Comparison of ENCODE assay signal across 11 cellular contexts in the genomic region with DNA sequence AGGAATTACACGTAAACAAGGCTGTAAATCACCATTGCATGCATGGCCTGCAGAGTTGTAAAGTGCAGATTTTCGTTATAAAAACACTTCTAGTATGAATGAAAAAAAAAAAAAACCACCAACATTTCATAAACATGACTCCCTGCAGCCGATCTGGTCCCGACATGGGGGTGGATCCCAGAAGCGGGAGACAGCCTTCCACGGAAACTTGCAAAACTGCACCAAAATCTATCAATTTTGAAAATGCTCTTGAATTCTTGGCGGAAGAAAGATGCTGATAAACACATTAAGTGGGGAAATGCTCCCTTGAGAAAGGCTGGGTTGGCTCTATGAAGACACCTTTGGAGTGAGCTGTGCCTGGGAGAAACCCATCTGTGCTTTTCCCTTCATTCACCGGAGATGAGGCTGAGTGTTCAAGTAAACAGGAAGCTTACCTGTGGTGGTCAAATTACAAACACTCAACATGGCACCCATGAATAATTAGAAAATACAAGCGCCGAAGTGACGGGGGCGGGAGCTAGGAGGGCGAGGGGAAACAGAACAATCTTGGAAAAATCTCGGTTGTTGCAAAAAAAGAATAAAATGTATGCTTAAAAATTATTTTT. TPM values are rescaled to one million over a fixed set of nuclear protein-coding genes. Genes with fewer than 3 reads are reported as not detected.
DNase-seq lines count a peak whose midpoint lies in the region; ATAC-seq and TF ChIP-seq lines count a peak whose summit lies in the region.
"Had no signal": no experiment of that assay in that cellular context is flagged by ENCODE, and none has a peak within 500 bp of the region (broad histone marks: within the 10 kb centered on the region; RNA-seq: fewer than 3 reads in every experiment).

No MANE protein-coding gene starts in this region.

- peaks cover 33% of the 10 kb centered on the region for H3K4me1 Mint-ChIP-seq in activated T-helper 2 cell treated with anti-CD3 and anti-CD28 coated beads, Interferon-gamma antibody, Interleukin-2, Interleukin-4, amounts not matched to agents 10 μg/mL and 5 μg/mL and 100 μg/mL, durations not matched to agents 14 hours and 24 hours and 36 hours (ENCODE audit: low read depth)

- POLR2A ChIA-PET in AG04449 (lab: Yijun Ruan, JAX), result no interaction called here

- H3K27me3 Mint-ChIP-seq in activated T-helper 2 cell treated with anti-CD3 and anti-CD28 coated beads, Interferon-gamma antibody, Interleukin-2, Interleukin-4, amounts not matched to agents 10 μg/mL and 5 μg/mL and 100 μg/mL, durations not matched to agents 14 hours and 24 hours and 36 hours (ENCODE audit: low read depth), result peaks cover 38% of the 10 kb centered on the region

- CTCF ChIA-PET in AG04449 (lab: Yijun Ruan, JAX), result interaction anchor here (0.8 to 1.5 kb wide), 3 partner anchors 10 to 219 kb away, joined by 4 read pairs; no protein-coding TSS in a partner anchor

- no peak for TF ChIP-seq CTCF in AG04449 (IDR thresholded peaks at IDR 0.05; ENCODE audit: insufficient read depth, low read length, missing control alignments)
- no peak for TF ChIP-seq CTCF in omental fat pad (IDR thresholded peaks at IDR 0.05)

- peaks cover 8% of the 10 kb centered on the region for H3K9me3 Mint-ChIP-seq in activated T-helper 2 cell treated with anti-CD3 and anti-CD28 coated beads, Interferon-gamma antibody, Interleukin-2, Interleukin-4, amounts not matched to agents 10 μg/mL and 5 μg/mL and 100 μg/mL, durations not matched to agents 14 hours and 24 hours and 36 hours
- H3K9me3 Mint-ChIP-seq: HFFc6 had no signal

- H3K9ac ChIP-seq in ES-I3 (ENCODE audit: low read depth, low read length), result peak overlapping the region; percentile 64

- intact Hi-C loops in activated T-helper 2 cell treated with anti-CD3 and anti-CD28 coated beads, Interferon-gamma antibody, Interleukin-2, Interleukin-4, amounts not matched to agents 10 μg/mL and 5 μg/mL and 100 μg/mL, durations not matched to agents 14 hours and 24 hours and 36 hours (cut with micrococcal nuclease), result no loop called here

- no peaks in the 10 kb centered on the region for H3K36me3 ChIP-seq in ES-I3 (ENCODE audit: insufficient read depth, low read length)

- H3K27ac Mint-ChIP-seq in activated T-helper 2 cell treated with anti-CD3 and anti-CD28 coated beads, Interferon-gamma antibody, Interleukin-2, Interleukin-4, amounts not matched to agents 10 μg/mL and 5 μg/mL and 100 μg/mL, durations not matched to agents 14 hours and 24 hours and 36 hours, result peak overlapping the region; percentile 67
- H3K27ac Mint-ChIP-seq: HFFc6 had no signal

- H3K4me3 Mint-ChIP-seq in activated T-helper 2 cell treated with anti-CD3 and anti-CD28 coated beads, Interferon-gamma antibody, Interleukin-2, Interleukin-4, amounts not matched to agents 10 μg/mL and 5 μg/mL and 100 μg/mL, durations not matched to agents 14 hours and 24 hours and 36 hours (ENCODE audit: low read depth), result peak overlapping the region; percentile 62
- H3K4me3 Mint-ChIP-seq: HFFc6 had no signal

- H3K9me3 ChIP-seq in ES-I3 (ENCODE audit: control insufficient read depth, insufficient read depth, low read length), result no peaks in the 10 kb centered on the region

- peaks cover 53% of the 10 kb centered on the region for H3K36me3 Mint-ChIP-seq in activated T-helper 2 cell treated with anti-CD3 and anti-CD28 coated beads, Interferon-gamma antibody, Interleukin-2, Interleukin-4, amounts not matched to agents 10 μg/mL and 5 μg/mL and 100 μg/mL, durations not matched to agents 14 hours and 24 hours and 36 hours (ENCODE audit: low read depth)

- H3K4me1 ChIP-seq in ES-I3 (ENCODE audit: insufficient read depth, low read length), result no peaks in the 10 kb centered on the region

- peak overlapping the region; percentile 52 for H3K4me3 ChIP-seq in AG04449 (ENCODE audit: low read depth, low read length)

- DNase-seq in AG04449 (ENCODE audit: low read depth, low spot score), result no peak
- no peak for DNase-seq in activated T-helper 2 cell treated with anti-CD3 and anti-CD28 coated beads, Interferon-gamma antibody, Interleukin-2, Interleukin-4, amounts not matched to agents 10 μg/mL and 5 μg/mL and 100 μg/mL, durations not matched to agents 14 hours and 24 hours and 36 hours (ENCODE audit: low spot score)
- DNase-seq in islet precursor cell, result peak; percentile 49
- no peak for DNase-seq in medulla oblongata (ENCODE audit: extremely low spot score)
- no peak for DNase-seq in NCI-H2196 (lab: John Stamatoyannopoulos, UW; ENCODE audit: unreplicated experiment)
- DNase-seq in omental fat pad (ENCODE audit: low spot score), result no peak
- DNase-seq: HFFc6 had no signal

- ATAC-seq in GM21528 (IDR thresholded peaks at IDR 0.05; ENCODE audit: low FRiP score, unreplicated experiment) (no peak), omental fat pad (ENCODE audit: low FRiP score) (no peak)

RNA-seq across cellular contexts. Expression of a gene that starts 0.8 kb away (rescaled TPM):
- not detected in 2 replicates for total RNA-seq in activated T-helper 2 cell treated with anti-CD3 and anti-CD28 coated beads, Interferon-gamma antibody, Interleukin-2, Interleukin-4, amounts not matched to agents 10 μg/mL and 5 μg/mL and 100 μg/mL, durations not matched to agents 14 hours and 24 hours and 36 hours
- total RNA-seq in omental fat pad, result not detected
- total RNA-seq: Daoy, HFFc6, HT1080 had no signal
